Comparison of ENCODE assay signal across 23 cellular contexts in the genomic region with DNA sequence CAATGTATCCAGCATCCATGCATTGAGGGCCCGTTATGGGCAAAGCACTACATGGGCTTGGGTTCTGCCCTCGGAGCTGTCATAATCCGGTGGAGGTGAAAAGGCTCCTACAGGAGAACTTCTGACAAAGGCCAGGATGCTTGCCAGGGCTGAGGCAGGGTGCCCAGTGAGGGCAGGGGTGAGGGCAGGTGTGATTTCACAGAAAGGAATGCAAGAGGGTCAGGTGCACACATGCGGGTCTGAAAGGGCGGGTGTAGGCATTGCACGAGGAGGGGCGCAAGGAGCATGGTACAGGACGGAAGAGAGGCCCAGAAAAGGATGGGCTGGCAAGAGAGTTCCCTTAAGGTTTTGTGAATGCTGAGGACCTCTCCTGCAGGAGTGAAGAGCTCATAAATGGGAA.
"Had no signal": no experiment of that assay in that cellular context is flagged by ENCODE, and none has a peak within 500 bp of the region (broad histone marks: within the 10 kb centered on the region; RNA-seq: fewer than 3 reads in every experiment).

No MANE protein-coding gene starts in this region.

- H3K27ac ChIP-seq: ovary, parathyroid adenoma, psoas muscle, right lobe of liver, sigmoid colon, stomach, thoracic aorta, thyroid gland, tibial nerve, vagina had no signal

- H3K27me3 ChIP-seq: ovary, right lobe of liver, sigmoid colon, stomach, thyroid gland, tibial nerve, vagina had no signal

- DNase-seq: naive thymus-derived CD8-positive, alpha-beta T cell; nephron progenitor cell; occipital lobe; ovary; psoas muscle; right cardiac atrium; right lobe of liver; sigmoid colon; small intestine; stimulated activated CD4-positive, alpha-beta T cell treated with anti-CD3 and anti-CD28 coated beads, Interleukin-15, amount 100 ng/mL, for 24 hours; stimulated activated CD4-positive, alpha-beta T cell treated with anti-CD3 and anti-CD28 coated beads, Interleukin-2, amount 100 ng/mL, for 24 hours; stimulated activated CD4-positive, alpha-beta T cell treated with anti-CD3 and anti-CD28 coated beads, Interleukin-2, amount 100 ng/mL, for 48 hours; stimulated activated CD4-positive, alpha-beta T cell treated with anti-CD3 and anti-CD28 coated beads, Interleukin-4, amount 100 ng/mL, for 24 hours; stimulated activated naive B cell treated with anti-CD40 and anti-IgM and Interleukin-4, amounts not matched to agents 10 μg/mL and 1 μg/mL and 100 μg/mL, for 72 hours; stimulated activated naive CD4-positive, alpha-beta T cell treated with Interleukin-2 at 50 U/mL for 16 hours; stomach; thyroid gland had no signal

- H3K4me3 ChIP-seq: ovary, psoas muscle, right lobe of liver, sigmoid colon, stomach, thoracic aorta, thyroid gland, tibial nerve, vagina had no signal

- H3K9me3 ChIP-seq: ovary, psoas muscle, right lobe of liver, sigmoid colon, stomach, thoracic aorta, thyroid gland, tibial nerve, vagina had no signal

- H3K36me3 ChIP-seq: ovary, right lobe of liver, sigmoid colon, stomach, thoracic aorta, thyroid gland, tibial nerve, vagina had no signal

- ATAC-seq: naive thymus-derived CD8-positive, alpha-beta T cell; natural killer cell treated with Interleukin-12 subunit alpha and Interleukin-12 subunit beta and Interleukin-15 and Interleukin-18, amount 100 ng/mL, for 72 hours; psoas muscle; right cardiac atrium; right lobe of liver; stimulated activated effector memory CD8-positive, alpha-beta T cell treated with anti-CD3 and anti-CD28 coated beads, Interleukin-12 subunit alpha, Interleukin-12 subunit beta, amount 100 ng/mL, for 72 hours; stimulated activated naive B cell treated with anti-CD40 and anti-IgM and Interleukin-4, amounts not matched to agents 10 μg/mL and 1 μg/mL and 100 μg/mL, for 72 hours had no signal

- H3K4me1 ChIP-seq: parathyroid adenoma, psoas muscle, right lobe of liver, sigmoid colon, stomach, thyroid gland had no signal
